In genomic region chr1:228390649-228391048, GRCh38 we compare ENCODE assay signal across 20 cellular contexts. TPM values are rescaled to one million over a fixed set of nuclear protein-coding genes. Genes with fewer than 3 reads are reported as not detected.
"Had no signal": no experiment of that assay in that cellular context is flagged by ENCODE, and none has a peak within 500 bp of the region (broad histone marks: within the 10 kb centered on the region; RNA-seq: fewer than 3 reads in every experiment).

No MANE protein-coding gene starts in this region.

- H3K27ac Mint-ChIP-seq: dendritic cell treated with granulocyte-macrophage colony-stimulating factor and Interleukin-4, amounts not matched to agents 40 ng/mL and 50 ng/mL, for 4 days; stimulated activated memory B cell treated with anti-CD40 and anti-IgM and Interleukin-4, amounts not matched to agents 10 μg/mL and 1 μg/mL and 100 μg/mL, for 72 hours; stimulated activated naive CD8-positive, alpha-beta T cell treated with anti-CD3 and anti-CD28 coated beads, Interleukin-15, Interleukin-2, amounts not matched to agents 100 ng/mL and 50 ng/mL, for 24 hours had no signal

- DNase-seq: effector memory CD8-positive, alpha-beta T cell; glutamatergic neuron; islet precursor cell; left ventricle myocardium superior; small intestine; stimulated activated CD4-positive, alpha-beta T cell treated with anti-CD3 and anti-CD28 coated beads, Interleukin-2, amount 100 ng/mL, for 48 hours; stimulated activated CD8-positive, alpha-beta memory T cell treated with anti-CD3 and anti-CD28 coated beads, Interleukin-4, amount 100 ng/mL, for 48 hours had no signal

- H3K9me3 ChIP-seq: esophagus muscularis mucosa, gastroesophageal sphincter, mucosa of descending colon, neutrophil, right atrium auricular region, tibial artery had no signal

- H3K4me1 Mint-ChIP-seq: naive thymus-derived CD8-positive, alpha-beta T cell; stimulated activated memory B cell treated with anti-CD40 and anti-IgM and Interleukin-4, amounts not matched to agents 10 μg/mL and 1 μg/mL and 100 μg/mL, for 72 hours had no signal

- H3K27me3 ChIP-seq: esophagus muscularis mucosa, gastroesophageal sphincter, neutrophil, right atrium auricular region, tibial artery had no signal

- H3K9me3 Mint-ChIP-seq: dendritic cell treated with granulocyte-macrophage colony-stimulating factor and Interleukin-4, amounts not matched to agents 40 ng/mL and 50 ng/mL, for 4 days; effector memory CD8-positive, alpha-beta T cell; naive thymus-derived CD8-positive, alpha-beta T cell; stimulated activated memory B cell treated with anti-CD40 and anti-IgM and Interleukin-4, amounts not matched to agents 10 μg/mL and 1 μg/mL and 100 μg/mL, for 72 hours; stimulated activated naive CD8-positive, alpha-beta T cell treated with anti-CD3 and anti-CD28 coated beads, Interleukin-15, Interleukin-2, amounts not matched to agents 100 ng/mL and 50 ng/mL, for 24 hours had no signal

- H3K27ac ChIP-seq: epithelial cell of prostate, esophagus muscularis mucosa, gastroesophageal sphincter, neutrophil, right atrium auricular region, tibial artery had no signal

- H3K4me3 ChIP-seq: esophagus muscularis mucosa, gastroesophageal sphincter, mucosa of descending colon, right atrium auricular region, tibial artery had no signal

- H3K27me3 Mint-ChIP-seq: dendritic cell treated with granulocyte-macrophage colony-stimulating factor and Interleukin-4, amounts not matched to agents 40 ng/mL and 50 ng/mL, for 4 days; effector memory CD8-positive, alpha-beta T cell; stimulated activated memory B cell treated with anti-CD40 and anti-IgM and Interleukin-4, amounts not matched to agents 10 μg/mL and 1 μg/mL and 100 μg/mL, for 72 hours; stimulated activated naive CD8-positive, alpha-beta T cell treated with anti-CD3 and anti-CD28 coated beads, Interleukin-15, Interleukin-2, amounts not matched to agents 100 ng/mL and 50 ng/mL, for 24 hours had no signal

- ATAC-seq: effector memory CD8-positive, alpha-beta T cell; gastroesophageal sphincter; left ventricle myocardium superior; naive thymus-derived CD8-positive, alpha-beta T cell had no signal

- H3K4me3 Mint-ChIP-seq: dendritic cell treated with granulocyte-macrophage colony-stimulating factor and Interleukin-4, amounts not matched to agents 40 ng/mL and 50 ng/mL, for 4 days; naive thymus-derived CD8-positive, alpha-beta T cell; stimulated activated memory B cell treated with anti-CD40 and anti-IgM and Interleukin-4, amounts not matched to agents 10 μg/mL and 1 μg/mL and 100 μg/mL, for 72 hours; stimulated activated naive CD8-positive, alpha-beta T cell treated with anti-CD3 and anti-CD28 coated beads, Interleukin-15, Interleukin-2, amounts not matched to agents 100 ng/mL and 50 ng/mL, for 24 hours had no signal

RNA-seq across cellular contexts. Expression of gene TRIM17, which starts 26.0 kb away (rescaled TPM):
- total RNA-seq: esophagus muscularis mucosa, gastroesophageal sphincter, lung microvascular endothelial cell, mesenteric fat pad, right atrium auricular region had no signal
